Comparison of ENCODE assay signal across 19 cellular contexts in genomic region chr5:148558892-148559291, GRCh38.
"Had no signal": no experiment of that assay in that cellular context is flagged by ENCODE, and none has a peak within 500 bp of the region (broad histone marks: within the 10 kb centered on the region; RNA-seq: fewer than 3 reads in every experiment).

No MANE protein-coding gene starts in this region.

- FAIRE-seq: kidney had no signal

- H3K27me3 ChIP-seq: foreskin keratinocyte, tibial artery had no signal

- H3K36me3 ChIP-seq: left ventricle myocardium inferior, prostate gland, tibial artery, WERI-Rb-1 had no signal

- ATAC-seq: activated CD8-positive, alpha-beta T cell treated with anti-CD3 and anti-CD28 coated beads, Interleukin-2, amount 10 ng/mL, durations not matched to agents 7 days and 5 days; foreskin keratinocyte; natural killer cell treated with Interleukin-12 subunit alpha and Interleukin-12 subunit beta and Interleukin-15 and Interleukin-18, amount 100 ng/mL, for 72 hours; stimulated activated naive CD8-positive, alpha-beta T cell treated with anti-CD3 and anti-CD28 coated beads, Interleukin-15, Interleukin-2, amounts not matched to agents 100 U/mL and 50 U/mL, for 24 hours had no signal

- DNase-seq: activated CD4-positive, alpha-beta T cell treated with anti-CD3 and anti-CD28 coated beads for 1 hour; activated CD4-positive, alpha-beta T cell treated with anti-CD3 and anti-CD28 coated beads, Interleukin-2, amount 50 U/mL, for 1 hour; activated CD8-positive, alpha-beta T cell treated with anti-CD3 and anti-CD28 coated beads, Interleukin-2, amount 10 ng/mL, durations not matched to agents 7 days and 5 days; activated gamma-delta T cell; activated naive CD4-positive, alpha-beta T cell treated with anti-CD3 and anti-CD28 coated beads, Interleukin-2, amount 50 U/mL, for 16 hours; anterior cingulate cortex; effector CD8-positive, alpha-beta T cell; foreskin keratinocyte; kidney; left ventricle myocardium inferior; mammary epithelial cell; stimulated activated CD4-positive, alpha-beta T cell treated with anti-CD3 and anti-CD28 coated beads, Interleukin-12 subunit alpha, Interleukin-12 subunit beta, amount 100 ng/mL, for 4 hours; stimulated activated CD4-positive, alpha-beta T cell treated with anti-CD3 and anti-CD28 coated beads, Interleukin-4, amount 100 ng/mL, for 4 hours; stimulated activated naive CD8-positive, alpha-beta T cell treated with anti-CD3 and anti-CD28 coated beads, Interleukin-15, Interleukin-2, amounts not matched to agents 100 U/mL and 50 U/mL, for 24 hours; substantia nigra; tibial artery; WERI-Rb-1 had no signal

- H3K4me3 ChIP-seq: left ventricle myocardium inferior, prostate gland, tibial artery had no signal

- H3K4me1 ChIP-seq: left ventricle myocardium inferior, prostate gland, tibial artery had no signal

- H3K9me3 ChIP-seq: left ventricle myocardium inferior, prostate gland, tibial artery had no signal
